ENCODE assay signal across 9 cellular contexts in the genomic region with DNA sequence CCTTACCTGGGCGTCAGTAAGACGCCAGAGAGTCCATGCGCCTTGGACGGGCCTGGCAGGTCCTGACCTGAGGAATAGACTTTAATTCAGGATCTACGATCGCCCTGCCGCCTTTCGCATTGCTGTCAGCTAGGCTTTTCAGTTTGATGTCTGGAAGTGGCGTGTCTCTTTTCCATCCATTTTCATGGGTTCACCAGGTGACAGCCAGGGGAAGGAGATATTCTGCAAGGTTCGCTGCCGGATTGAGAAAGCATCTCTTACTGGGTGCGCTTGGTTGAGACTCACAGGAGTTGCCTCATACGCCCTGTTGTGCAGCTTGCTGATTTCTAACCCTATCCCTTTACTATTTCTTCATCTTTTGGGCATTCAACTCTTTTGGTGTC. TPM values are rescaled to one million over a fixed set of nuclear protein-coding genes. Genes with fewer than 3 reads are reported as not detected.
A peak's percentile ranks its signal among the peaks of the same experiment; 100 is the strongest.
DNase-seq lines count a peak whose midpoint lies in the region; ATAC-seq and TF ChIP-seq lines count a peak whose summit lies in the region.
"Had no signal": no experiment of that assay in that cellular context is flagged by ENCODE, and none has a peak within 500 bp of the region (broad histone marks: within the 10 kb centered on the region; RNA-seq: fewer than 3 reads in every experiment).

No MANE protein-coding gene starts in this region.

- peak overlapping the region; percentile 78 to 90 (median 84) for H3K9ac ChIP-seq in BLaER1 treated with 17β-estradiol and CSF1 and Interleukin-3, amounts not matched to agents 10 nM and 100 nM

- H3K36me3 ChIP-seq in BLaER1 treated with 17β-estradiol and CSF1 and Interleukin-3, amounts not matched to agents 10 nM and 100 nM = peaks cover 0 to 6% (median 0%) of the 10 kb centered on the region in 11 experiments; a peak in 3 of 22 replicates
- H3K36me3 ChIP-seq in esophagus muscularis mucosa (no peaks in the 10 kb centered on the region), ovary (no peaks in the 10 kb centered on the region)

- TF ChIP-seq CTCF in esophagus muscularis mucosa (IDR thresholded peaks at IDR 0.05) (no peak), ovary (IDR thresholded peaks at IDR 0.05) (no peak), GM20000 (IDR thresholded peaks at IDR 0.05; ENCODE audit: extremely low read depth, missing control alignments) (no peak)

- no peak for TF ChIP-seq POLR2A in esophagus muscularis mucosa (IDR thresholded peaks at IDR 0.05; ENCODE audit: low read depth)
- TF ChIP-seq POLR2A in ovary (IDR thresholded peaks at IDR 0.05) = no peak

- peak overlapping the region; percentile 61 to 81 (median 69) for H3K4me3 ChIP-seq in BLaER1 treated with 17β-estradiol and CSF1 and Interleukin-3, amounts not matched to agents 10 nM and 100 nM
- H3K4me3 ChIP-seq in esophagus muscularis mucosa (peak overlapping the region; percentile 48 to 66 (median 60)), ovary (peak overlapping the region; percentile 39)

- no peak for ATAC-seq in GM19463 (IDR thresholded peaks at IDR 0.05; ENCODE audit: unreplicated experiment)

- intact Hi-C loops in esophagus muscularis mucosa (cut with DNase I) (no loop called here), ovary (cut with DNase I) (no loop called here)

- peaks cover 0 to 17% (median 4%) of the 10 kb centered on the region in 11 experiments; a peak in 9 of 22 replicates for H4K20me1 ChIP-seq in BLaER1 treated with 17β-estradiol and CSF1 and Interleukin-3, amounts not matched to agents 10 nM and 100 nM

- no peak overlapping the region for H3K27ac Mint-ChIP-seq in immature natural killer cell

- DNase-seq in NCI-H748 (lab: John Stamatoyannopoulos, UW; ENCODE audit: unreplicated experiment) = peak; percentile 78
- no peak for DNase-seq in esophagus muscularis mucosa (ENCODE audit: extremely low spot score)
- DNase-seq in ovary = no peak
- DNase-seq in immature natural killer cell = no peak
- DNase-seq in amygdala (lab: John Stamatoyannopoulos, UW) = no peak
- DNase-seq in GM20000 (ENCODE audit: low spot score) = no peak
- DNase-seq: DND-41 had no signal

- no peak overlapping the region for H3K4me3 Mint-ChIP-seq in immature natural killer cell

- peaks cover 0 to 7% (median 0%) of the 10 kb centered on the region in 3 donors for H3K27me3 Mint-ChIP-seq in immature natural killer cell (ENCODE audit: low read depth in 3 of 3)

- 41% methylated on average over 8 of the region's 13 CpGs for WGBS in esophagus muscularis mucosa
- WGBS in ovary, 3 donors = 25 to 35% (median 27%) methylated on average over 13 of the region's 13 CpGs

- H3K36me3 Mint-ChIP-seq in immature natural killer cell = no peaks in the 10 kb centered on the region

- H3K4me1 ChIP-seq in BLaER1 treated with 17β-estradiol and CSF1 and Interleukin-3, amounts not matched to agents 10 nM and 100 nM = peaks cover 29 to 61% (median 45%) of the 10 kb centered on the region in 10 experiments
- H3K4me1 ChIP-seq in esophagus muscularis mucosa (peaks cover 4 to 45% (median 17%) of the 10 kb centered on the region in 4 donors), ovary (ENCODE audit: insufficient read depth) (peaks cover 2% of the 10 kb centered on the region)

- no peaks in the 10 kb centered on the region for H3K9me3 ChIP-seq in BLaER1 treated with 17β-estradiol and CSF1 and Interleukin-3, amounts not matched to agents 10 nM and 100 nM (replicated peaks in 1 of 11)
- H3K9me3 ChIP-seq in esophagus muscularis mucosa = no peaks in the 10 kb centered on the region
- H3K9me3 ChIP-seq in ovary = no peaks in the 10 kb centered on the region

- peak overlapping the region; percentile 86 to 97 (median 93) for H3K4me2 ChIP-seq in BLaER1 treated with 17β-estradiol and CSF1 and Interleukin-3, amounts not matched to agents 10 nM and 100 nM

- H3K27me3 ChIP-seq in BLaER1 treated with 17β-estradiol and CSF1 and Interleukin-3, amounts not matched to agents 10 nM and 100 nM = no peaks in the 10 kb centered on the region
- H3K27me3 ChIP-seq in esophagus muscularis mucosa = peaks cover 0 to under 1% (median 0%) of the 10 kb centered on the region in 4 donors
- no peaks in the 10 kb centered on the region for H3K27me3 ChIP-seq in ovary

- no peaks in the 10 kb centered on the region for H3K4me1 Mint-ChIP-seq in immature natural killer cell

- H3K9me3 Mint-ChIP-seq in immature natural killer cell = peaks cover 0 to 17% (median 7%) of the 10 kb centered on the region in 6 donors

- no peak for TF ChIP-seq EP300 in esophagus muscularis mucosa (IDR thresholded peaks at IDR 0.05)
- TF ChIP-seq EP300 in ovary (IDR thresholded peaks at IDR 0.05) = no peak

- peak overlapping the region; percentile 71 to 94 (median 91); a peak in 21 of 22 replicates for H3K27ac ChIP-seq in BLaER1 treated with 17β-estradiol and CSF1 and Interleukin-3, amounts not matched to agents 10 nM and 100 nM
- peak overlapping the region; percentile 65 to 75 (median 68) for H3K27ac ChIP-seq in esophagus muscularis mucosa (replicated peaks in 1 of 4)
- H3K27ac ChIP-seq in ovary = no peak overlapping the region

RNA-seq across cellular contexts. Expression of gene EPHA3, which starts 7.4 kb away (rescaled TPM):
- total RNA-seq in esophagus muscularis mucosa (10 to 100 TPM; 13.1 to 25.8 (median 21.2) TPM), ovary (1 to 10 TPM; 1.0 to 6.9 (median 2.9) TPM)
- polyA plus RNA-seq in ovary (1 to 10 TPM; 2.3 to 4.2 TPM), immature natural killer cell (not detected)

Comparison
In these comparisons a context has a peak if more than half of its experiments do, and no peak if none do; other contexts are left out.
1. H3K27ac ChIP-seq: peak in BLaER1 treated with 17β-estradiol and CSF1 and Interleukin-3, amounts not matched to agents 10 nM and 100 nM (11 of 11) and esophagus muscularis mucosa (4 of 4); none in ovary (0 of 2).
2. Peak in every context shown above with its lines, with median percentiles within 50 percentile points of each other: H3K4me3 ChIP-seq.